In the genomic region with DNA sequence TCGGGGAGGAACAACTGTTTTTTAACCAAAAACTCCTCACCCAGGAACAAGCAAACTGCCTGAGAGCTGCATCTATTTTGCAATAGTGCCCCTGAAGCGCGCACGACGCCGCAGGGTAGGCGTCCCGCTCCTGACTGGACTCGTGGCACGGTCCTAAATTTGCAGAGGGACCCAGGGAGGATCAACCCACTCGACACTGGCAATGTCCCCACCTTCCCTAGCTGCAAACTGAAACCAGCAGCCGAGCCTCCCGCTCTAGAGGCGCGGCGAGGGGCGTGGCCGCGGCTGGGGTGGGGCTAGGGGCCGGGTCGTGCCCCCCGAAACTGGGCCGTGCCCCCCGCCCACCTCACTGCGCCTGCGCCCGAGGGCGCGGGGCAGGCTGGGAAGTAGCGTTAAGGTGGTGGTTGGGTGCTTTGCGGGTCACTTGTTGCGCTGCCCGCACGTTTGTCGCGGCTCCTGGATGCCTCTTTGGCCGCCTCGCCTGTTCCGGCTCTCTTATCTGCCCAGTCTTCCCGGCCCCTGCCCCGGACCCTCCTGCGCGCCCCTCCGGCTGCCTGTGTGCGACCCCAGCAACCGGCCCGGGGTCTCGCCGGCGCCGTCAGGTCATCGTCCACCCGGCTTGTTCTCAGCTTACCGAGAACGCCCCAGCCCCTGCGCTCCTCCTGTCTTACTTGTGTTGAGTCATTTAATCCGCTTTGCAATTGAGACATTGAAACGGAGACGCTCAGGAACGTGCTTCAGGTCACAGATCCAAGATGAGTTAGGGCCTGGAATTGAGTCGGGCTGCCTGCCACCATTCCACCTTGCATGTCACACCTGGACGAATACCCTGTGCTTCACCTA, we compare ENCODE assay signal across 8 cellular contexts. TPM values are rescaled to one million over a fixed set of nuclear protein-coding genes. Genes with fewer than 3 reads are reported as not detected.
DNase-seq lines count a peak whose midpoint lies in the region; ATAC-seq and TF ChIP-seq lines count a peak whose summit lies in the region.

No MANE protein-coding gene starts in this region.

- H3K27me3 ChIP-seq in kidney epithelial cell (ENCODE audit: control insufficient read depth, insufficient read depth, low read length), result no peaks in the 10 kb centered on the region

- peak overlapping the region; percentile 72 for H3K4me3 ChIP-seq in kidney epithelial cell (ENCODE audit: low read depth, low read length)

- no peak for TF ChIP-seq CTCF in AG09319 (IDR thresholded peaks at IDR 0.05; ENCODE audit: low read depth, low read length)
- TF ChIP-seq CTCF in kidney epithelial cell (IDR thresholded peaks at IDR 0.05; ENCODE audit: insufficient read depth, low read length, poor library complexity, severe bottlenecking), result no peak

- ATAC-seq in GM18909 (IDR thresholded peaks at IDR 0.05; ENCODE audit: poor library complexity, unreplicated experiment) (peak; percentile 95), HG03135 (IDR thresholded peaks at IDR 0.05; ENCODE audit: unreplicated experiment) (peak; percentile 84)

- peak; percentile 60 for DNase-seq in AG09319 (ENCODE audit: extremely low read depth, low read depth)
- peak; percentile 19 to 83 for DNase-seq in NCI-H446 (lab: John Stamatoyannopoulos, UW)
- peak; percentile 78 for DNase-seq in activated CD4-positive, CD25-positive, alpha-beta regulatory T cell treated with anti-CD3 and anti-CD28 coated beads, Interleukin-2, amount 50 U/mL, for 72 hours
- peak; percentile 79 for DNase-seq in cerebellar cortex (ENCODE audit: low spot score)
- no peak for DNase-seq in kidney epithelial cell (ENCODE audit: low read depth)
- DNase-seq in stimulated activated CD4-positive, alpha-beta T cell treated with anti-CD3 and anti-CD28 coated beads, Interleukin-15, amount 100 ng/mL, for 24 hours, result peak; percentile 94

- no peaks in the 10 kb centered on the region for H3K36me3 ChIP-seq in kidney epithelial cell (ENCODE audit: control insufficient read depth, insufficient read depth, low read length)

RNA-seq across cellular contexts. Expression of a gene that starts 37.9 kb away (rescaled TPM):
- 105 and 106 TPM in 2 replicates for total RNA-seq in kidney epithelial cell
